ENCODE assay signal across 17 cellular contexts in the genomic region with DNA sequence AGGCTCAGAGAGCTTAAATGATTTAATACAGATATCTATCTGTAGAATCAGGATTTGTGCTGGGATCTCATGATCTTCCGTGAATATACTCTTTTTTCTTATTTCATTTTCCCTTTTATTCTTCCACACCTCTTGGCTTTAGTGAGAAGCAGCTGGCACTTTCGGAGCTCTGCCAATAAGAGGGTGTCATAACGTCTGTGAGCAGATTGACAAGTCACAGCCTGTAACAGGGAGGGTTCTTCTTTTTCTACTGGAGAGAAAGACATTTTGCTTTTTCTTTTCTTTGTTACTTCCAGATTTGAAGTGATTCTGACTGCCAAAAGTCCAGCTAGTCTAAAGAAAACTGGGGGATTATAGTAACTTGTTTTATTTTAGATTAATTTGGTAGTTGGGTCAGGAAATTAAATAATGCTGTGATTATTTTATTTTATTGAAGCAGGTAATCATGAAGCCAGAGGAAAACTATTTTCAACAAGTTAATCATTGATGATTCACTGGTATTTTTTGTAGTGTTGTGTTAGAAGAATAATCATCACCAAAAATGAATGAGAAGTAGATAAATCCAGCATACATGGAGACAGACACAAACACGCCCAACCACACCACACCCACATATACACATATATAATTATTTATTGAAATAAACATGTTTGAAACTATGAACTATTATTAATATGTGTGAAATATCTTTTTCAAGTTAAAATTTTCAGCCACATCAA.
DNase-seq lines count a peak whose midpoint lies in the region; ATAC-seq and TF ChIP-seq lines count a peak whose summit lies in the region.
"Had no signal": no experiment of that assay in that cellular context is flagged by ENCODE, and none has a peak within 500 bp of the region (broad histone marks: within the 10 kb centered on the region; RNA-seq: fewer than 3 reads in every experiment).

No MANE protein-coding gene starts in this region.

- H3K9me3 ChIP-seq in breast epithelium, result no peaks in the 10 kb centered on the region
- no peaks in the 10 kb centered on the region for H3K9me3 ChIP-seq in CD8-positive, alpha-beta memory T cell (ENCODE audit: low read length)
- H3K9me3 ChIP-seq: right lobe of liver had no signal

- no peaks in the 10 kb centered on the region for H3K36me3 ChIP-seq in breast epithelium
- H3K36me3 ChIP-seq in CD8-positive, alpha-beta memory T cell (ENCODE audit: insufficient read depth, low read length), result no peaks in the 10 kb centered on the region
- H3K36me3 ChIP-seq: right lobe of liver had no signal

- H3K27ac Mint-ChIP-seq in MCF 10A (ENCODE audit: low read depth, unreplicated experiment), result peak overlapping the region; percentile 87
- H3K27ac Mint-ChIP-seq in brain, result peak overlapping the region; percentile 30 to 89 (median 84)
- no peak overlapping the region for H3K27ac Mint-ChIP-seq in CD8-positive, alpha-beta memory T cell
- H3K27ac Mint-ChIP-seq: activated naive CD8-positive, alpha-beta T cell; nephron progenitor cell; stimulated activated memory B cell treated with anti-CD40 and anti-IgM and Interleukin-4, amounts not matched to agents 10 μg/mL and 1 μg/mL and 100 μg/mL, for 72 hours had no signal

- H3K4me3 ChIP-seq in breast epithelium, result no peak overlapping the region
- no peak overlapping the region for H3K4me3 ChIP-seq in CD8-positive, alpha-beta memory T cell (ENCODE audit: low read length)
- H3K4me3 ChIP-seq: right lobe of liver had no signal

- H3K27me3 Mint-ChIP-seq in MCF 10A (ENCODE audit: insufficient read depth, unreplicated experiment), result no peaks in the 10 kb centered on the region
- peaks cover 4% of the 10 kb centered on the region for H3K27me3 Mint-ChIP-seq in brain
- no peaks in the 10 kb centered on the region for H3K27me3 Mint-ChIP-seq in CD8-positive, alpha-beta memory T cell
- H3K27me3 Mint-ChIP-seq: activated naive CD8-positive, alpha-beta T cell; stimulated activated memory B cell treated with anti-CD40 and anti-IgM and Interleukin-4, amounts not matched to agents 10 μg/mL and 1 μg/mL and 100 μg/mL, for 72 hours had no signal

- H3K4me3 Mint-ChIP-seq in MCF 10A (ENCODE audit: unreplicated experiment) (peak overlapping the region; percentile 59), brain (peak overlapping the region in 3 of 5 experiments; percentile 9 to 72 (median 31))
- H3K4me3 Mint-ChIP-seq in CD8-positive, alpha-beta memory T cell, result no peak overlapping the region
- H3K4me3 Mint-ChIP-seq: activated naive CD8-positive, alpha-beta T cell; nephron progenitor cell; stimulated activated memory B cell treated with anti-CD40 and anti-IgM and Interleukin-4, amounts not matched to agents 10 μg/mL and 1 μg/mL and 100 μg/mL, for 72 hours had no signal

- no peaks in the 10 kb centered on the region for H3K4me1 ChIP-seq in breast epithelium
- no peaks in the 10 kb centered on the region for H3K4me1 ChIP-seq in CD8-positive, alpha-beta memory T cell (ENCODE audit: insufficient read depth, low read length)
- H3K4me1 ChIP-seq: right lobe of liver had no signal

- TF ChIP-seq POLR2A in breast epithelium (IDR thresholded peaks at IDR 0.05), result no peak

- H3K27me3 ChIP-seq in breast epithelium, result no peaks in the 10 kb centered on the region
- H3K27me3 ChIP-seq in CD8-positive, alpha-beta memory T cell (ENCODE audit: insufficient read depth, low read length, poor library complexity, severe bottlenecking), result no peaks in the 10 kb centered on the region
- H3K27me3 ChIP-seq: right lobe of liver had no signal

- BruUV-seq in MCF 10A (replicated peaks; lab: Mats Ljungman, UMichigan), result TSS peak; percentile 84

- POLR2A ChIA-PET in MCF 10A (lab: Yijun Ruan, JAX), result interaction anchor here (0.6 to 2.5 kb wide), 16 partner anchors 13 to 203 kb away, joined by 3 to 31 read pairs (median 4); a partner anchor contains a TSS
- POLR2A ChIA-PET in CD8-positive, alpha-beta memory T cell (lab: Charles Lee), result no interaction called here

- TF ChIP-seq CTCF in MCF 10A (IDR thresholded peaks at IDR 0.05; ENCODE audit: unreplicated experiment) (no peak), breast epithelium (IDR thresholded peaks at IDR 0.05) (no peak), brain (conservative IDR thresholded peaks at IDR 0.05) (no peak)

- H3K27ac ChIP-seq in breast epithelium, result no peak overlapping the region
- no peak overlapping the region for H3K27ac ChIP-seq in CD8-positive, alpha-beta memory T cell (ENCODE audit: low read depth, low read length)
- H3K27ac ChIP-seq: right lobe of liver had no signal

- CTCF ChIA-PET in MCF 10A (lab: Yijun Ruan, JAX), result interaction anchor here (0.6 to 1.5 kb wide), 5 partner anchors 29 to 167 kb away, joined by 3 to 4 read pairs (median 3); no protein-coding TSS in a partner anchor
- CTCF ChIA-PET in CD8-positive, alpha-beta memory T cell (lab: Charles Lee), result no interaction called here

- H3K9me3 Mint-ChIP-seq in MCF 10A (ENCODE audit: unreplicated experiment), result peaks cover 3% of the 10 kb centered on the region
- H3K9me3 Mint-ChIP-seq in brain, result peaks cover 2 to 38% (median 33%) of the 10 kb centered on the region in 5 experiments
- H3K9me3 Mint-ChIP-seq in CD8-positive, alpha-beta memory T cell, result peaks cover 0 to 2% (median under 1%) of the 10 kb centered on the region in 5 donors

- H3K4me1 Mint-ChIP-seq in MCF 10A (ENCODE audit: insufficient read depth, unreplicated experiment) (peaks cover 12% of the 10 kb centered on the region), brain (peaks cover 10% of the 10 kb centered on the region)
- H3K4me1 Mint-ChIP-seq in CD8-positive, alpha-beta memory T cell, result no peaks in the 10 kb centered on the region
- H3K4me1 Mint-ChIP-seq: nephron progenitor cell; stimulated activated memory B cell treated with anti-CD40 and anti-IgM and Interleukin-4, amounts not matched to agents 10 μg/mL and 1 μg/mL and 100 μg/mL, for 72 hours had no signal

- DNase-seq in MCF 10A (ENCODE audit: unreplicated experiment) (peak; percentile 89), breast epithelium (ENCODE audit: low spot score in 2 of 2) (no peak), iris pigment epithelial cell (ENCODE audit: low read depth) (peak; percentile 24), superior temporal gyrus (ENCODE audit: extremely low spot score) (peak; percentile 60), C1 segment of cervical spinal cord (lab: John Stamatoyannopoulos, UW) (no peak)
- no peak for DNase-seq in CD8-positive, alpha-beta memory T cell
- DNase-seq: activated CD4-positive, alpha-beta T cell treated with anti-CD3 and anti-CD28 coated beads for 1 hour; caudate nucleus; GF-D8; NCI-H1048; NCI-H510A; nephron progenitor cell; right lobe of liver had no signal

- intact Hi-C loops in MCF 10A (cut with micrococcal nuclease) (no loop called here), breast epithelium (cut with DNase I; ENCODE audit: low total_unique reads) (no loop called here)

- no peak for ATAC-seq in GM21528 (IDR thresholded peaks at IDR 0.05; ENCODE audit: low FRiP score, unreplicated experiment)
- ATAC-seq: stimulated activated memory B cell treated with anti-CD40 and anti-IgM and Interleukin-4, amounts not matched to agents 10 μg/mL and 1 μg/mL and 100 μg/mL, for 72 hours had no signal

- peaks cover 6% of the 10 kb centered on the region for H3K36me3 Mint-ChIP-seq in MCF 10A (ENCODE audit: insufficient read depth, unreplicated experiment)
- H3K36me3 Mint-ChIP-seq in brain, result peaks cover 2% of the 10 kb centered on the region
- peaks cover 9 to 37% (median 11%) of the 10 kb centered on the region in 3 donors for H3K36me3 Mint-ChIP-seq in CD8-positive, alpha-beta memory T cell

Comparison
In these comparisons a context has a peak if more than half of its experiments do, and no peak if none do; other contexts are left out.
1. DNase-seq: peak in MCF 10A (single experiment), iris pigment epithelial cell (single experiment) and superior temporal gyrus (single experiment); none in breast epithelium (0 of 2), CD8-positive, alpha-beta memory T cell (0 of 5) and C1 segment of cervical spinal cord (0 of 14).
2. H3K27ac Mint-ChIP-seq: peak in MCF 10A (single experiment) and brain (5 of 5); none in CD8-positive, alpha-beta memory T cell (0 of 8).
3. H3K4me3 Mint-ChIP-seq: peak in MCF 10A (single experiment) and brain (3 of 5); none in CD8-positive, alpha-beta memory T cell (0 of 7).